Comparison of ENCODE assay signal across 17 cellular contexts in the genomic region with DNA sequence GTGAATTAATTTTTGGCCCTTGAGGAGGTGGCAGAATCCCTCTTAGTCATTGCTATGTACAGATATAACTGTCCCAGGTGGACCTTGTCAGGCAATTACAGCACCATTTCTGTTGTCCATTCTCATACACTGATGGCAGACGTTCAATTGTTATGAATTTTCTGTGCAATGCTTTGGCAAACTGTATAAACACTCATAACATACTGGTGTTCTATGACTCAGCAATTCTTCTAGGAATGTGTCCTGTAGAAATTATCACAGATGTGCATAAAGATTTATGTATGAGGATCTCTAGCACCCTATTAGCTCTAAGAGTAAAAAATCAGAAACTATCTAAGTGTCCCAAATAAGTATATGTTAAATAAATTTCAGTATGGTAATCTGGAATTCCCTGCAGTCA.
DNase-seq lines count a peak whose midpoint lies in the region; ATAC-seq and TF ChIP-seq lines count a peak whose summit lies in the region.
"Had no signal": no experiment of that assay in that cellular context is flagged by ENCODE, and none has a peak within 500 bp of the region (broad histone marks: within the 10 kb centered on the region; RNA-seq: fewer than 3 reads in every experiment).

No MANE protein-coding gene starts in this region.

- H3K36me3 ChIP-seq in brain microvascular endothelial cell (replicated peaks), result no peaks in the 10 kb centered on the region

- DNase-seq in DMS53 (lab: John Stamatoyannopoulos, UW), result peak; percentile 80
- peak; percentile 10 for DNase-seq in HT-29 (ENCODE audit: low spot score)
- peak; percentile 9 for DNase-seq in brain microvascular endothelial cell
- DNase-seq in iris pigment epithelial cell (ENCODE audit: low read depth), result peak; percentile 74
- no peak for DNase-seq in NCI-H187 treated with DMSO at 0.1 percent for 48 hours (lab: John Stamatoyannopoulos, UW)
- DNase-seq in SIG-M5 (lab: John Stamatoyannopoulos, UW), result no peak
- no peak for DNase-seq in epidermal melanocyte (ENCODE audit: insufficient read length, low spot score)
- DNase-seq: activated CD4-positive, CD25-positive, alpha-beta regulatory T cell treated with anti-CD3 and anti-CD28 coated beads, Interleukin-2, amount 50 U/mL, for 72 hours; AML-193; NCI-H1092; NCI-H2107; NK-92 treated with Interleukin-12 subunit alpha and Interleukin-12 subunit beta, amount 100 ng/mL, for 24 hours; nucleus accumbens; substantia nigra; T-helper 2 cell had no signal

- ATAC-seq in HG03159 (IDR thresholded peaks at IDR 0.05; ENCODE audit: unreplicated experiment), result no peak
- ATAC-seq: sciatic nerve had no signal

- H3K27ac ChIP-seq in brain microvascular endothelial cell, result no peak overlapping the region

- H3K27me3 ChIP-seq in brain microvascular endothelial cell (replicated peaks), result no peaks in the 10 kb centered on the region

- TF ChIP-seq CTCF in brain microvascular endothelial cell (IDR thresholded peaks at IDR 0.05; ENCODE audit: low read depth, low read length, missing control alignments), result no peak

- no peak overlapping the region for H3K4me3 ChIP-seq in brain microvascular endothelial cell (ENCODE audit: low read depth, low read length)

- in situ Hi-C loops in brain microvascular endothelial cell (cut with HindIII; ENCODE audit: low pct_ligation_motif_present, low sequenced_read_pairs), result no loop called here

Comparison
In these comparisons a context has a peak if more than half of its experiments do, and no peak if none do; other contexts are left out.
1. DNase-seq: peak in DMS53 (single experiment), HT-29 (single experiment), brain microvascular endothelial cell (single experiment) and iris pigment epithelial cell (single experiment); none in NCI-H187 treated with DMSO at 0.1 percent for 48 hours (single experiment), SIG-M5 (single experiment) and epidermal melanocyte (single experiment).